Comparison of ENCODE assay signal across 36 cellular contexts in the genomic region with DNA sequence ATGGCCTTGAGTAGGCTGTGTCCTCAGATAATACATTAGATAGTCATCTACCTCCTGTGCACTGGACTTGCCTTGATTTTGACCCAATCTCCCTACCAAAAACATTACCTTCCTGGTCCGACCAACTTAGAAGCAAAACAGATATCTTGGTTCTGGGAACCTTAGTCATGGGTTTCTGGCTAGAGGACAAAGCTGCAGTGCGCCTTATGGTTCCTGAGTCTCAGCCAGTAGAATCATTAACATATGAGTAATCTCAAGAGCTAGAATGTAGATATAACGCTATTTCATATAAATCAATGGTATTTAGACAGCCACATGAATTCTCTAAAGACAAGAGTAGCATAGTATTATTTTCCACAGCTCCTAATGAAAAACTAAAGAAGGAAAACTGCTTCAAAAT.
DNase-seq lines count a peak whose midpoint lies in the region; ATAC-seq and TF ChIP-seq lines count a peak whose summit lies in the region.
"Had no signal": no experiment of that assay in that cellular context is flagged by ENCODE, and none has a peak within 500 bp of the region (broad histone marks: within the 10 kb centered on the region; RNA-seq: fewer than 3 reads in every experiment).

No MANE protein-coding gene starts in this region.

- TF ChIP-seq CTCF in AG10803 (conservative IDR thresholded peaks at IDR 0.05; ENCODE audit: low read length) (no peak), epithelial cell of esophagus (IDR thresholded peaks at IDR 0.05; ENCODE audit: insufficient read depth, low read depth, low read length, missing control alignments) (no peak), omental fat pad (IDR thresholded peaks at IDR 0.05) (no peak), neural progenitor cell (IDR thresholded peaks at IDR 0.05) (no peak)

- H3K36me3 ChIP-seq in neural progenitor cell: no peaks in the 10 kb centered on the region
- H3K36me3 ChIP-seq: BLaER1, left ventricle myocardium inferior, right atrium auricular region, thyroid gland, vagina had no signal

- H3K9me3 ChIP-seq in neural progenitor cell (ENCODE audit: low read depth): no peaks in the 10 kb centered on the region
- H3K9me3 ChIP-seq: A549, BLaER1, left ventricle myocardium inferior, right atrium auricular region, SK-N-SH, thyroid gland, vagina had no signal

- H3K4me1 ChIP-seq in neural progenitor cell: peaks cover 14% of the 10 kb centered on the region
- H3K4me1 ChIP-seq: A549, BLaER1, foreskin keratinocyte, left ventricle myocardium inferior, right atrium auricular region, thyroid gland, vagina had no signal

- H2AFZ ChIP-seq in neural progenitor cell (replicated peaks): no peak overlapping the region
- H2AFZ ChIP-seq: parathyroid adenoma had no signal

- no peak overlapping the region for H3K4me3 ChIP-seq in AG10803 (ENCODE audit: low read length)
- H3K4me3 ChIP-seq in epithelial cell of esophagus (ENCODE audit: low read length): no peak overlapping the region
- H3K4me3 ChIP-seq in neural progenitor cell: no peak overlapping the region
- H3K4me3 ChIP-seq: A549, BLaER1, left ventricle myocardium inferior, right atrium auricular region, smooth muscle cell, thyroid gland, vagina had no signal

- DNase-seq in AG10803 (ENCODE audit: low read depth) (peak; percentile 51), RPMI7951 (ENCODE audit: low read depth) (peak; percentile 15), epithelial cell of esophagus (ENCODE audit: low read depth) (peak; percentile 10), omental fat pad (ENCODE audit: low spot score) (no peak), neural progenitor cell (ENCODE audit: low spot score) (no peak)
- DNase-seq in stimulated activated naive CD8-positive, alpha-beta T cell treated with anti-CD3 and anti-CD28 coated beads, Interleukin-15, Interleukin-2, amounts not matched to agents 100 U/mL and 50 U/mL, for 24 hours: no peak
- no peak for DNase-seq in activated CD8-positive, alpha-beta memory T cell treated with anti-CD3 and anti-CD28 coated beads for 24 hours
- DNase-seq: activated CD4-positive, alpha-beta T cell treated with anti-CD3 and anti-CD28 coated beads, Interleukin-2, amount 50 U/mL, for 4 hours; activated T-cell treated with anti-CD3 and anti-CD28 coated beads, Interleukin-2, amount 50 U/mL, for 72 hours; GDM1; head of caudate nucleus; islet precursor cell; left ventricle myocardium inferior; mesenchymal stem cell; MM.1S; NCI-H1105 treated with DMSO at 0.1 percent for 48 hours; NCI-H1930; NCI-H2227 treated with DMSO at 0.1 percent for 48 hours; NCI-H526; NK-92 treated with Interleukin-12 subunit alpha and Interleukin-12 subunit beta, amount 100 ng/mL, for 24 hours; PC-3; SK-N-SH; thyroid gland had no signal

- H3K27ac Mint-ChIP-seq in neural progenitor cell: no peak overlapping the region
- H3K27ac Mint-ChIP-seq: activated T-cell treated with anti-CD3 and anti-CD28 coated beads, Interleukin-2, amount 50 U/mL, for 72 hours; stimulated activated naive CD8-positive, alpha-beta T cell treated with anti-CD3 and anti-CD28 coated beads, Interleukin-15, Interleukin-2, amounts not matched to agents 100 ng/mL and 50 ng/mL, for 24 hours; T-helper 1 cell treated with Interleukin-12 subunit alpha and Interleukin-12 subunit beta and Interleukin-4 antibody, amounts not matched to agents 30 μg/mL and 1 μg/mL, for 36 hours had no signal

- H3K4me3 Mint-ChIP-seq in neural progenitor cell: no peak overlapping the region
- H3K4me3 Mint-ChIP-seq: activated T-cell treated with anti-CD3 and anti-CD28 coated beads, Interleukin-2, amount 50 U/mL, for 72 hours; stimulated activated naive CD8-positive, alpha-beta T cell treated with anti-CD3 and anti-CD28 coated beads, Interleukin-15, Interleukin-2, amounts not matched to agents 100 ng/mL and 50 ng/mL, for 24 hours; T-helper 1 cell treated with Interleukin-12 subunit alpha and Interleukin-12 subunit beta and Interleukin-4 antibody, amounts not matched to agents 30 μg/mL and 1 μg/mL, for 36 hours had no signal

- no peaks in the 10 kb centered on the region for H3K27me3 Mint-ChIP-seq in neural progenitor cell (ENCODE audit: insufficient read depth, low read depth)
- H3K27me3 Mint-ChIP-seq: stimulated activated naive CD8-positive, alpha-beta T cell treated with anti-CD3 and anti-CD28 coated beads, Interleukin-15, Interleukin-2, amounts not matched to agents 100 ng/mL and 50 ng/mL, for 24 hours had no signal

- H3K36me3 Mint-ChIP-seq in neural progenitor cell: no peaks in the 10 kb centered on the region

- H3K27ac ChIP-seq in neural progenitor cell: no peak overlapping the region
- H3K27ac ChIP-seq: A549, BLaER1, foreskin keratinocyte, HL-60, KMS-11, left ventricle myocardium inferior, parathyroid adenoma, right atrium auricular region, thyroid gland, vagina had no signal

- no peaks in the 10 kb centered on the region for H3K27me3 ChIP-seq in neural progenitor cell
- H3K27me3 ChIP-seq: foreskin keratinocyte, right atrium auricular region, thyroid gland, vagina had no signal

- H3K9me3 Mint-ChIP-seq in neural progenitor cell: no peaks in the 10 kb centered on the region
- H3K9me3 Mint-ChIP-seq: stimulated activated naive CD8-positive, alpha-beta T cell treated with anti-CD3 and anti-CD28 coated beads, Interleukin-15, Interleukin-2, amounts not matched to agents 100 ng/mL and 50 ng/mL, for 24 hours; T-helper 1 cell treated with Interleukin-12 subunit alpha and Interleukin-12 subunit beta and Interleukin-4 antibody, amounts not matched to agents 30 μg/mL and 1 μg/mL, for 36 hours had no signal

- H3K79me2 ChIP-seq in neural progenitor cell (ENCODE audit: low read depth): no peaks in the 10 kb centered on the region
- H3K79me2 ChIP-seq: parathyroid adenoma had no signal

- no peak overlapping the region for H3K4me2 ChIP-seq in neural progenitor cell
- H3K4me2 ChIP-seq: A549, BLaER1, KMS-11, SK-N-SH, smooth muscle cell had no signal

- peaks cover 15% of the 10 kb centered on the region for H3K4me1 Mint-ChIP-seq in neural progenitor cell

- ATAC-seq in omental fat pad (ENCODE audit: low FRiP score) (peak; percentile 62), HG03095 (IDR thresholded peaks at IDR 0.05; ENCODE audit: unreplicated experiment) (no peak)
- no peak for ATAC-seq in stimulated activated naive CD8-positive, alpha-beta T cell treated with anti-CD3 and anti-CD28 coated beads, Interleukin-15, Interleukin-2, amounts not matched to agents 100 U/mL and 50 U/mL, for 24 hours
- ATAC-seq: A549; activated CD4-positive, CD25-positive, alpha-beta regulatory T cell treated with anti-CD3 and anti-CD28 coated beads, Interleukin-2, amount 50 U/mL, for 24 hours; activated T-cell treated with anti-CD3 and anti-CD28 coated beads, Interleukin-2, amount 50 U/mL, for 72 hours; foreskin keratinocyte; PC-3 had no signal

- peaks cover 8% of the 10 kb centered on the region for H3F3A ChIP-seq in neural progenitor cell (ENCODE audit: low read depth)

- peaks cover 4% of the 10 kb centered on the region for H4K20me1 ChIP-seq in neural progenitor cell (ENCODE audit: low read depth)
- H4K20me1 ChIP-seq: BLaER1 had no signal

- no peak overlapping the region for H3K9ac ChIP-seq in neural progenitor cell
- H3K9ac ChIP-seq: BLaER1, KMS-11, parathyroid adenoma, SK-N-SH had no signal

Comparison
In these comparisons a context has a peak if more than half of its experiments do, and no peak if none do; other contexts are left out.
1. DNase-seq: peak in AG10803 (single experiment), RPMI7951 (single experiment) and epithelial cell of esophagus (single experiment); none in omental fat pad (single experiment), stimulated activated naive CD8-positive, alpha-beta T cell treated with anti-CD3 and anti-CD28 coated beads, Interleukin-15, Interleukin-2, amounts not matched to agents 100 U/mL and 50 U/mL, for 24 hours (single experiment), activated CD8-positive, alpha-beta memory T cell treated with anti-CD3 and anti-CD28 coated beads for 24 hours (single experiment) and neural progenitor cell (single experiment).